Comparison of ENCODE assay signal across 32 cellular contexts in genomic region chr19:14769201-14769600, GRCh38.
"Had no signal": no experiment of that assay in that cellular context is flagged by ENCODE, and none has a peak within 500 bp of the region (broad histone marks: within the 10 kb centered on the region; RNA-seq: fewer than 3 reads in every experiment).

No MANE protein-coding gene starts in this region.

- H3K27me3 ChIP-seq: ascending aorta, cardiac muscle cell, SJCRH30 had no signal

- H3K36me3 Mint-ChIP-seq: activated naive CD4-positive, alpha-beta T cell treated with anti-CD3 and anti-CD28 coated beads, Interleukin-2, amount 50 U/mL, for 24 hours; activated naive CD8-positive, alpha-beta T cell treated with anti-CD3 and anti-CD28 coated beads, Interleukin-2, amount 10 ng/mL, durations not matched to agents 7 days and 5 days had no signal

- H3K27ac ChIP-seq: ascending aorta, cardiac muscle cell, KMS-11, PC-9, RWPE1, SJCRH30, SK-N-MC, VCaP had no signal

- ATAC-seq: activated T-cell treated with anti-CD3 and anti-CD28 coated beads, Interleukin-2, amount 50 U/mL, for 4 hours had no signal

- H3K4me3 Mint-ChIP-seq: activated B cell treated with CpG ODN at 0.5 μM for 24 hours; activated CD4-positive, alpha-beta memory T cell treated with anti-CD3 and anti-CD28 coated beads for 36 hours; activated naive CD4-positive, alpha-beta T cell treated with anti-CD3 and anti-CD28 coated beads, Interleukin-2, amount 50 U/mL, for 24 hours; activated naive CD8-positive, alpha-beta T cell treated with anti-CD3 and anti-CD28 coated beads, Interleukin-2, amount 10 ng/mL, durations not matched to agents 7 days and 5 days; activated T-cell treated with anti-CD3 and anti-CD28 coated beads, Interleukin-2, amount 50 U/mL, for 4 hours; activated T-helper 1 cell treated with anti-CD3 and anti-CD28 coated beads, Interleukin-12 subunit alpha, Interleukin-12 subunit beta, Interleukin-2, Interleukin-4 antibody, amounts not matched to agents 30 ng/mL and 10 ng/mL and 1 ng/mL, durations not matched to agents 14 hours and 24 hours and 36 hours; central memory CD8-positive, alpha-beta T cell; T-helper 1 cell treated with Interleukin-12 subunit alpha and Interleukin-12 subunit beta and Interleukin-4 antibody, amounts not matched to agents 30 μg/mL and 1 μg/mL, for 36 hours; T-helper 2 cell treated with Interferon-gamma antibody and Interleukin-4, amounts not matched to agents 5 μg/mL and 100 μg/mL, for 36 hours had no signal

- H3K27me3 Mint-ChIP-seq: activated CD4-positive, alpha-beta memory T cell treated with anti-CD3 and anti-CD28 coated beads for 36 hours had no signal

- H3K4me1 ChIP-seq: ascending aorta, SJCRH30 had no signal

- H3K36me3 ChIP-seq: ascending aorta, cardiac muscle cell, SJCRH30 had no signal

- DNase-seq: activated B cell treated with CpG ODN at 0.5 μM for 24 hours; activated CD4-positive, alpha-beta memory T cell treated with anti-CD3 and anti-CD28 coated beads for 36 hours; activated CD4-positive, alpha-beta T cell treated with anti-CD3 and anti-CD28 coated beads for 4 hours; activated CD4-positive, alpha-beta T cell treated with anti-CD3 and anti-CD28 coated beads, Interleukin-2, amount 50 U/mL, for 1 hour; activated CD4-positive, CD25-positive, alpha-beta regulatory T cell treated with anti-CD3 and anti-CD28 coated beads, Interleukin-2, amount 50 U/mL, for 72 hours; activated naive CD4-positive, alpha-beta T cell; activated naive CD8-positive, alpha-beta T cell treated with anti-CD3 and anti-CD28 coated beads, Interleukin-2, amount 10 ng/mL, durations not matched to agents 7 days and 5 days; activated T-cell treated with anti-CD3 and anti-CD28 coated beads for 4 hours; activated T-cell treated with anti-CD3 and anti-CD28 coated beads, Interleukin-2, amount 50 U/mL, for 4 hours; amygdala; MM.1S; MV-4-11; NCI-H1092; NCI-H1436 treated with DMSO at 0.1 percent for 48 hours; NCI-H1694 treated with DMSO at 0.1 percent for 48 hours; NCI-H2029; NCI-H345; NCI-H524 treated with DMSO at 0.1 percent for 48 hours; PC-9; Right ventricle myocardium superior; SJCRH30 had no signal

- H3K4me2 ChIP-seq: KMS-11, PC-9 had no signal

- H3K4me3 ChIP-seq: ascending aorta, cardiac muscle cell, PC-9, SJCRH30, SK-N-MC had no signal

- H3K9me3 ChIP-seq: ascending aorta, SJCRH30 had no signal

- H2AFZ ChIP-seq: PC-9 had no signal

- H3K9ac ChIP-seq: KMS-11 had no signal

- H3K4me1 Mint-ChIP-seq: activated naive CD4-positive, alpha-beta T cell treated with anti-CD3 and anti-CD28 coated beads, Interleukin-2, amount 50 U/mL, for 24 hours; activated naive CD8-positive, alpha-beta T cell treated with anti-CD3 and anti-CD28 coated beads, Interleukin-2, amount 10 ng/mL, durations not matched to agents 7 days and 5 days had no signal

- H3K27ac Mint-ChIP-seq: activated B cell treated with CpG ODN at 0.5 μM for 24 hours; activated CD4-positive, alpha-beta memory T cell treated with anti-CD3 and anti-CD28 coated beads for 36 hours; activated naive CD4-positive, alpha-beta T cell treated with anti-CD3 and anti-CD28 coated beads, Interleukin-2, amount 50 U/mL, for 24 hours; activated naive CD8-positive, alpha-beta T cell treated with anti-CD3 and anti-CD28 coated beads, Interleukin-2, amount 10 ng/mL, durations not matched to agents 7 days and 5 days; activated T-helper 1 cell treated with anti-CD3 and anti-CD28 coated beads, Interleukin-12 subunit alpha, Interleukin-12 subunit beta, Interleukin-2, Interleukin-4 antibody, amounts not matched to agents 30 ng/mL and 10 ng/mL and 1 ng/mL, durations not matched to agents 14 hours and 24 hours and 36 hours; T-helper 1 cell treated with Interleukin-12 subunit alpha and Interleukin-12 subunit beta and Interleukin-4 antibody, amounts not matched to agents 30 μg/mL and 1 μg/mL, for 36 hours; T-helper 2 cell treated with Interferon-gamma antibody and Interleukin-4, amounts not matched to agents 5 μg/mL and 100 μg/mL, for 36 hours had no signal

- H3K9me3 Mint-ChIP-seq: activated B cell treated with CpG ODN at 0.5 μM for 24 hours; activated CD4-positive, alpha-beta memory T cell treated with anti-CD3 and anti-CD28 coated beads for 36 hours; activated naive CD4-positive, alpha-beta T cell treated with anti-CD3 and anti-CD28 coated beads, Interleukin-2, amount 50 U/mL, for 24 hours; activated naive CD8-positive, alpha-beta T cell treated with anti-CD3 and anti-CD28 coated beads, Interleukin-2, amount 10 ng/mL, durations not matched to agents 7 days and 5 days; activated T-cell treated with anti-CD3 and anti-CD28 coated beads, Interleukin-2, amount 50 U/mL, for 4 hours; activated T-helper 1 cell treated with anti-CD3 and anti-CD28 coated beads, Interleukin-12 subunit alpha, Interleukin-12 subunit beta, Interleukin-2, Interleukin-4 antibody, amounts not matched to agents 30 ng/mL and 10 ng/mL and 1 ng/mL, durations not matched to agents 14 hours and 24 hours and 36 hours; central memory CD8-positive, alpha-beta T cell; T-helper 1 cell treated with Interleukin-12 subunit alpha and Interleukin-12 subunit beta and Interleukin-4 antibody, amounts not matched to agents 30 μg/mL and 1 μg/mL, for 36 hours; T-helper 2 cell treated with Interferon-gamma antibody and Interleukin-4, amounts not matched to agents 5 μg/mL and 100 μg/mL, for 36 hours had no signal
